Comparison of ENCODE assay signal across 22 cellular contexts in genomic region chr5:141825241-141825671, GRCh38. TPM values are rescaled to one million over a fixed set of nuclear protein-coding genes. Genes with fewer than 3 reads are reported as not detected.
A peak's percentile ranks its signal among the peaks of the same experiment; 100 is the strongest.
DNase-seq lines count a peak whose midpoint lies in the region; ATAC-seq and TF ChIP-seq lines count a peak whose summit lies in the region.
"Had no signal": no experiment of that assay in that cellular context is flagged by ENCODE, and none has a peak within 500 bp of the region (broad histone marks: within the 10 kb centered on the region; RNA-seq: fewer than 3 reads in every experiment).

No MANE protein-coding gene starts in this region.

- dilution Hi-C loops in IMR-90 (cut with HindIII; ENCODE audit: low sequenced_read_pairs, unreplicated experiment) = no loop called here

- H3K4ac ChIP-seq in IMR-90 (ENCODE audit: low read depth, low read length) = no peak overlapping the region

- no peak overlapping the region for H3K9ac ChIP-seq in IMR-90 (ENCODE audit: low read depth, low read length)

- no peak overlapping the region for H4K5ac ChIP-seq in IMR-90 (ENCODE audit: low read depth, low read length)

- H2AFZ ChIP-seq in IMR-90 (replicated peaks; ENCODE audit: low read length, poor library complexity) = no peak overlapping the region

- no peak overlapping the region for H2AK5ac ChIP-seq in IMR-90 (ENCODE audit: low read depth, low read length)

- H3K4me2 ChIP-seq in IMR-90 (ENCODE audit: low read depth, low read length) = no peak overlapping the region

- no peaks in the 10 kb centered on the region for H3K9me3 ChIP-seq in IMR-90 (ENCODE audit: control insufficient read depth, insufficient read depth, low read length)

- no TSS peak for BruUV-seq in IMR-90 (replicated peaks; lab: Mats Ljungman, UMichigan)

- no peak overlapping the region for H4K8ac ChIP-seq in IMR-90 (ENCODE audit: low read depth in 2 of 2, low read length in 2 of 2)

- no peaks in the 10 kb centered on the region for H3K79me1 ChIP-seq in IMR-90 (ENCODE audit: low read depth in 1 of 2, low read length in 2 of 2)

- H3K27ac ChIP-seq in IMR-90 (ENCODE audit: insufficient read depth, low read length) = no peak overlapping the region
- H3K27ac ChIP-seq in angular gyrus (ENCODE audit: low read depth, low read length) = peak overlapping the region; percentile 91
- H3K27ac ChIP-seq in substantia nigra (ENCODE audit: low read depth, low read length, poor library complexity, severe bottlenecking) = peak overlapping the region; percentile 39
- H3K27ac ChIP-seq: C4-2B had no signal

- H2AK9ac ChIP-seq in IMR-90 (replicated peaks; ENCODE audit: low read depth, low read length, poor library complexity) = peak overlapping the region; percentile 13

- H3K9me1 ChIP-seq in IMR-90 (ENCODE audit: insufficient read depth, low read length) = peaks cover 13% of the 10 kb centered on the region

- H2BK20ac ChIP-seq in IMR-90 (ENCODE audit: low read depth, low read length) = no peak overlapping the region

- H3K18ac ChIP-seq in IMR-90 (ENCODE audit: low read depth, low read length) = no peak overlapping the region

- H3K4me3 ChIP-seq in IMR-90 (ENCODE audit: insufficient read depth, low read depth, low read length) = no peak overlapping the region

- POLR2A ChIA-PET in IMR-90 (lab: Charles Lee; ENCODE audit: unreplicated experiment) = no interaction called here

- H3K27me3 ChIP-seq in IMR-90 (ENCODE audit: control insufficient read depth, insufficient read depth, low read length) = peaks cover 14% of the 10 kb centered on the region; the same call in 1 of the 2 replicates

- H3K23ac ChIP-seq in IMR-90 (ENCODE audit: low read depth, low read length) = no peak overlapping the region

- no peak overlapping the region for H3K56ac ChIP-seq in IMR-90 (ENCODE audit: extremely low read depth, insufficient read depth, low read length)

- H4K91ac ChIP-seq in IMR-90 (ENCODE audit: insufficient read depth, low read depth, low read length) = no peak overlapping the region

- TF ChIP-seq POLR2A in IMR-90 (IDR thresholded peaks at IDR 0.05; ENCODE audit: low read depth, low read length) = no peak

- no peak for TF ChIP-seq CTCF in IMR-90 (conservative IDR thresholded peaks at IDR 0.05; ENCODE audit: low read depth, low read length)

- in situ Hi-C loops in IMR-90 (cut with MboI; ENCODE audit: low sequenced_read_pairs) = no loop called here

- H3K14ac ChIP-seq in IMR-90 (replicated peaks; ENCODE audit: low read depth, low read length) = no peak overlapping the region

- WGBS in IMR-90 (ENCODE audit: extremely low coverage in 2 of 2, insufficient read length in 1 of 2), 2 experiments = 0% methylated on average over 1 of the region's 10 CpGs; no CpG with 5 or more reads in 1 of the 2 experiments

- intact Hi-C loops in IMR-90 (cut with micrococcal nuclease) (no loop called here), left colon (cut with DNase I, micrococcal nuclease) (no loop called here)

- H4K20me1 ChIP-seq in IMR-90 (ENCODE audit: insufficient read depth, low read length) = no peaks in the 10 kb centered on the region

- DNase-seq in IMR-90 (no peak), left kidney (ENCODE audit: low read depth, low spot score) (peak; percentile 36), substantia nigra (lab: John Stamatoyannopoulos, UW) (peak in 2 of 49 donors; percentile 25 to 38), foreskin melanocyte (no peak), left colon (no peak)
- no peak for DNase-seq in stimulated activated naive CD4-positive, alpha-beta T cell (lab: John Stamatoyannopoulos, UW)
- DNase-seq: activated CD4-positive, alpha-beta T cell treated with anti-CD3 and anti-CD28 coated beads for 4 hours; activated effector memory CD4-positive, alpha-beta T cell treated with Interleukin-2 at 50 U/mL for 16 hours; activated naive CD8-positive, alpha-beta T cell treated with anti-CD3 and anti-CD28 coated beads for 36 hours; activated T-cell treated with anti-CD3 and anti-CD28 coated beads for 4 hours; Calu3; DND-41; GOT3; naive thymus-derived CD8-positive, alpha-beta T cell; NCI-H1092; NCI-H1930; NCI-H774; right cardiac atrium; stimulated activated CD4-positive, alpha-beta T cell treated with anti-CD3 and anti-CD28 coated beads, Interleukin-4, amount 100 ng/mL, for 1 hour had no signal

- no peak overlapping the region for H2BK5ac ChIP-seq in IMR-90 (ENCODE audit: low read depth, low read length, poor library complexity, severe bottlenecking)

- no peak for ATAC-seq in IMR-90 (ENCODE audit: low read depth)
- no peak for ATAC-seq in HG03025 (IDR thresholded peaks at IDR 0.05; ENCODE audit: low FRiP score, unreplicated experiment)
- no peak for ATAC-seq in left colon
- ATAC-seq: naive thymus-derived CD8-positive, alpha-beta T cell; right cardiac atrium had no signal

- H3K36me3 ChIP-seq in IMR-90 (ENCODE audit: control insufficient read depth, insufficient read depth, low read length) = no peaks in the 10 kb centered on the region

- CTCF ChIA-PET in IMR-90 (lab: Yijun Ruan, JAX) = no interaction called here

- H3K4me1 ChIP-seq in IMR-90 (ENCODE audit: control insufficient read depth, insufficient read depth, low read length) = peaks cover 5% of the 10 kb centered on the region; the same call in 1 of the 2 replicates

- H2BK15ac ChIP-seq in IMR-90 (ENCODE audit: low read depth, low read length) = no peak overlapping the region

- TF ChIP-seq RAD21 in IMR-90 (IDR thresholded peaks at IDR 0.05; ENCODE audit: low read length) = no peak

- no peak overlapping the region for H2BK120ac ChIP-seq in IMR-90 (ENCODE audit: low read depth, low read length)

TF ChIP-seq in IMR-90, 13 proteins besides CTCF, POLR2A, EP300 and RAD21:
- TF ChIP-seq BHLHE40 (IDR thresholded peaks at IDR 0.05; ENCODE audit: low read depth, low read length) (no peak), CEBPB (IDR thresholded peaks at IDR 0.05; ENCODE audit: low read depth, low read length) (no peak), USF2 (IDR thresholded peaks at IDR 0.05; ENCODE audit: low read depth, low read length) (no peak), NFE2L2 (IDR thresholded peaks at IDR 0.05; ENCODE audit: low read depth, low read length) (no peak), ELK1 (IDR thresholded peaks at IDR 0.05; ENCODE audit: borderline replicate concordance, low read depth, low read length) (no peak), RFX5 (IDR thresholded peaks at IDR 0.05; ENCODE audit: low read depth, low read length) (no peak), MAFK (IDR thresholded peaks at IDR 0.05; ENCODE audit: low read depth, low read length) (no peak), SMC3 (IDR thresholded peaks at IDR 0.05; ENCODE audit: low read depth, low read length) (no peak), RCOR1 (IDR thresholded peaks at IDR 0.05; ENCODE audit: insufficient replicate concordance, low read length) (no peak), CHD1 (IDR thresholded peaks at IDR 0.05; ENCODE audit: low read depth, low read length) (no peak), MAZ (IDR thresholded peaks at IDR 0.05; ENCODE audit: borderline replicate concordance, low read depth, low read length) (no peak), FOS (IDR thresholded peaks at IDR 0.05; ENCODE audit: low read depth, low read length) (no peak)

RNA-seq across cellular contexts. Expression of gene PCDH1, which starts 53.0 kb away (rescaled TPM):
- total RNA-seq in IMR-90 (2012; rRNA removed) = 0.83 and 0.90 TPM in 2 replicates
- polyA plus RNA-seq in IMR-90 (2012; rRNA removed) = 0.74 and 0.82 TPM in 2 replicates
- polyA plus RNA-seq in IMR-90 (2012; cell fraction: cytosol; rRNA removed) = 0.26 and 0.82 TPM in 2 replicates
- polyA plus RNA-seq in IMR-90 (2012; cell fraction: nucleus; rRNA removed; ENCODE audit: low replicate concordance) = 0.44 and 0.89 TPM in 2 replicates
- 100 to 1,000 TPM; 133 to 147 TPM for total RNA-seq in left colon
- total RNA-seq: activated naive CD8-positive, alpha-beta T cell treated with anti-CD3 and anti-CD28 coated beads for 36 hours; naive thymus-derived CD8-positive, alpha-beta T cell had no signal

Comparison
In these comparisons a context has a peak if more than half of its experiments do, and no peak if none do; other contexts are left out.
1. RNA of gene PCDH1, which starts 53.0 kb away (total RNA-seq): 133 to 147 TPM in left colon; 0.83 to 0.90 TPM in IMR-90; every median in the first group is over 10 times any median in the second.